In the genomic region with DNA sequence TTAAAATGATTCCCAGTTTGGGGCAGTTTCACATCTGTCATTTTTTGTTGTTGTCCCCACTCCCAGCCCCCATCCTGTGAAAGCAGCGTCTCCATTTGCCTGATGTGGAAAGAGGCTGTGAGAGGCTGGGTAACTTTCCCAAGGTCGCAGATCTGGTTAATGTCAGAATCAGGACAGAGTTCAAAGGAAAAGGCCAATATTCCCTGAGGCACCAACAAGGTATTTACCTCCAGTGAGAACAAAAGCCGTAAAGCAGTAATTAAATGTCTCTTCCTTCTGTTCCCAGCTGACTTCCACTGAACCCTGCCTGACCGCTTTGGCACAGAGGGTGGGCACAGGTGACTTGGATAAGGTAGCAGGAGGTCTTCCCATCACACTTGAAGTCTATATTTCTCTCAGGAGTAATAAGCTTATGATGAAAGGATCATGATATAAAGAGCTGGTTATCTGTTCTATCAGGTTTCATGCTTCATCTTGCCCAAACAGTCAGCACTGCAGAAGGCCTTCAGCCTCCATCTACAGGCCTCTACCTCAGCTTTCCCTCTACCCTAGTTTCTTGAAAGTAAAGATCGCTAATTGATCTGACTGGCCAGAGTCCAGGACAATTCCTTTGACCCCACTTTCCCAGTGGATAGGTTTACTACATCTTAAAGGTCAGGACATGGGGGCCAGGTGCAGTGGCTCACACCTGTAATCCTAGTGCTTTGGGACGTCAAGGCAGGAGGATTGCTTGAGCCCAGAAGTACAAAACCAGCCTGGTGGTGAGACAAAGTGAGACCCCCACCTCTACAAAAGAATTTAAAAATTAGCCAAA, we compare ENCODE assay signal across 12 cellular contexts. TPM values are rescaled to one million over a fixed set of nuclear protein-coding genes. Genes with fewer than 3 reads are reported as not detected.
DNase-seq lines count a peak whose midpoint lies in the region; ATAC-seq and TF ChIP-seq lines count a peak whose summit lies in the region.
"Had no signal": no experiment of that assay in that cellular context is flagged by ENCODE, and none has a peak within 500 bp of the region (broad histone marks: within the 10 kb centered on the region; RNA-seq: fewer than 3 reads in every experiment).

No MANE protein-coding gene starts in this region.

- no peaks in the 10 kb centered on the region for H3K27me3 ChIP-seq in upper lobe of left lung

- H3K36me3 Mint-ChIP-seq in activated naive CD4-positive, alpha-beta T cell treated with anti-CD3 and anti-CD28 coated beads for 36 hours (ENCODE audit: low read depth), result no peaks in the 10 kb centered on the region
- H3K36me3 Mint-ChIP-seq in chondrocyte (ENCODE audit: low read depth), result no peaks in the 10 kb centered on the region
- H3K36me3 Mint-ChIP-seq in natural killer cell, result no peaks in the 10 kb centered on the region

- intact Hi-C loops in activated naive CD4-positive, alpha-beta T cell treated with anti-CD3 and anti-CD28 coated beads for 36 hours (cut with micrococcal nuclease), result loop anchor here (2.0 to 5.0 kb wide), 2 partner anchors 69 to 680 kb away; no protein-coding TSS in a partner anchor
- intact Hi-C loops in mucosa of descending colon (cut with DNase I, micrococcal nuclease) (no loop called here), natural killer cell (cut with micrococcal nuclease) (no loop called here)

- peaks cover 27% of the 10 kb centered on the region for H3K4me1 ChIP-seq in mucosa of descending colon (ENCODE audit: low read depth)
- H3K4me1 ChIP-seq in upper lobe of left lung, result peaks cover 50 to 53% (median 52%) of the 10 kb centered on the region in 4 donors

- no peak for TF ChIP-seq EP300 in upper lobe of left lung (IDR thresholded peaks at IDR 0.05)

- ATAC-seq in mucosa of descending colon (peak; percentile 68), upper lobe of left lung (ENCODE audit: low FRiP score in 2 of 2) (no peak), natural killer cell (no peak), GM18861 (IDR thresholded peaks at IDR 0.05; ENCODE audit: unreplicated experiment) (no peak)

- peak overlapping the region; percentile 15 for H3K27ac Mint-ChIP-seq in activated naive CD4-positive, alpha-beta T cell treated with anti-CD3 and anti-CD28 coated beads for 36 hours
- peak overlapping the region; percentile 99 for H3K27ac Mint-ChIP-seq in chondrocyte (ENCODE audit: unreplicated experiment)
- no peak overlapping the region for H3K27ac Mint-ChIP-seq in natural killer cell

- CTCF ChIA-PET in activated naive CD4-positive, alpha-beta T cell treated with anti-CD3 and anti-CD28 coated beads for 36 hours (lab: Charles Lee), result interaction anchor here (0.6 to 1.0 kb wide), 2 partner anchors 116 to 144 kb away, joined by 3 read pairs; no protein-coding TSS in a partner anchor

- no peak overlapping the region for H3K4me3 ChIP-seq in mucosa of descending colon
- H3K4me3 ChIP-seq in upper lobe of left lung, result no peak overlapping the region
- H3K4me3 ChIP-seq: GM12878 had no signal

- 80 to 86% methylated on average over 6 of the region's 6 CpGs for WGBS in upper lobe of left lung, 2 donors

- no peak overlapping the region for H3K4me3 Mint-ChIP-seq in activated naive CD4-positive, alpha-beta T cell treated with anti-CD3 and anti-CD28 coated beads for 36 hours
- H3K4me3 Mint-ChIP-seq in chondrocyte (ENCODE audit: unreplicated experiment) (peak overlapping the region; percentile 64), natural killer cell (no peak overlapping the region)
- H3K4me3 Mint-ChIP-seq: central memory CD8-positive, alpha-beta T cell had no signal

- no peaks in the 10 kb centered on the region for H3K36me3 ChIP-seq in mucosa of descending colon (ENCODE audit: low read depth)
- H3K36me3 ChIP-seq in upper lobe of left lung, result no peaks in the 10 kb centered on the region

- peaks cover 6% of the 10 kb centered on the region for H3K27me3 Mint-ChIP-seq in activated naive CD4-positive, alpha-beta T cell treated with anti-CD3 and anti-CD28 coated beads for 36 hours (ENCODE audit: low read depth)
- H3K27me3 Mint-ChIP-seq in chondrocyte (ENCODE audit: low read depth), result no peaks in the 10 kb centered on the region
- peaks cover 4 to 9% of the 10 kb centered on the region in 2 donors for H3K27me3 Mint-ChIP-seq in natural killer cell (ENCODE audit: low read depth in 2 of 2)

- peak overlapping the region; percentile 78 to 89 (median 84) for H3K27ac ChIP-seq in upper lobe of left lung
- H3K27ac ChIP-seq: HL-60 had no signal

- peaks cover 3% of the 10 kb centered on the region for H3K4me1 Mint-ChIP-seq in activated naive CD4-positive, alpha-beta T cell treated with anti-CD3 and anti-CD28 coated beads for 36 hours (ENCODE audit: low read depth)
- H3K4me1 Mint-ChIP-seq in chondrocyte (ENCODE audit: low read depth) (peaks cover 68% of the 10 kb centered on the region), natural killer cell (no peaks in the 10 kb centered on the region)
- H3K4me1 Mint-ChIP-seq: central memory CD8-positive, alpha-beta T cell had no signal

- TF ChIP-seq CTCF in chondrocyte (IDR thresholded peaks at IDR 0.05), result no peak
- TF ChIP-seq CTCF in mucosa of descending colon (IDR thresholded peaks at IDR 0.05), result no peak
- TF ChIP-seq CTCF in upper lobe of left lung (IDR thresholded peaks at IDR 0.05), result no peak
- no peak for TF ChIP-seq CTCF in natural killer cell (IDR thresholded peaks at IDR 0.05)

- H3K9me3 ChIP-seq in mucosa of descending colon, result no peaks in the 10 kb centered on the region
- no peaks in the 10 kb centered on the region for H3K9me3 ChIP-seq in upper lobe of left lung

- no peak for DNase-seq in activated naive CD4-positive, alpha-beta T cell treated with anti-CD3 and anti-CD28 coated beads for 36 hours
- no peak for DNase-seq in activated naive CD4-positive, alpha-beta T cell (lab: John Stamatoyannopoulos, UW)
- DNase-seq in chondrocyte (ENCODE audit: low spot score) (no peak), mucosa of descending colon (peak in 1 of 3 donors; percentile 56), upper lobe of left lung (no peak), SKM-1 (lab: John Stamatoyannopoulos, UW; ENCODE audit: unreplicated experiment) (no peak), natural killer cell (no peak)
- DNase-seq: NCI-H510A treated with DMSO at 0.1 percent for 48 hours had no signal

- no peak for TF ChIP-seq POLR2A in upper lobe of left lung (IDR thresholded peaks at IDR 0.05)

- H3K9me3 Mint-ChIP-seq in activated naive CD4-positive, alpha-beta T cell treated with anti-CD3 and anti-CD28 coated beads for 36 hours, result no peaks in the 10 kb centered on the region
- H3K9me3 Mint-ChIP-seq in chondrocyte (ENCODE audit: low read depth) (peaks cover 4% of the 10 kb centered on the region), natural killer cell (no peaks in the 10 kb centered on the region)
- H3K9me3 Mint-ChIP-seq: central memory CD8-positive, alpha-beta T cell had no signal

RNA-seq across cellular contexts. Expression of gene C11orf91, which starts 9.4 kb away (rescaled TPM):
- total RNA-seq in activated naive CD4-positive, alpha-beta T cell treated with anti-CD3 and anti-CD28 coated beads for 36 hours, result not detected
- total RNA-seq in chondrocyte (0.50 TPM in 1 of 3 replicates, not detected in the others), mucosa of descending colon (under 1 TPM; 0.51 to 0.70 (median 0.58) TPM), upper lobe of left lung (1 to 10 TPM in 1 of 6 donors, under 1 TPM in 1, not detected in 4; 0.77 to 1.3 TPM), natural killer cell (not detected)
- total RNA-seq: GM12878 had no signal

RNA-seq across cellular contexts. Expression of gene CD59, which starts 45.0 kb away (rescaled TPM):
- total RNA-seq in activated naive CD4-positive, alpha-beta T cell treated with anti-CD3 and anti-CD28 coated beads for 36 hours, result 10 to 100 TPM; 59.9 to 61.9 TPM
- 579 to 718 TPM (median 705 TPM) in 3 replicates for total RNA-seq in chondrocyte
- 100 to 1,000 TPM; 317 to 382 (median 381) TPM for total RNA-seq in mucosa of descending colon
- total RNA-seq in upper lobe of left lung, result 100 to 1,000 TPM in 5 of 6 donors, 10 to 100 TPM in 1; 57.6 to 914 (median 315) TPM
- 10 to 100 TPM; 25.0 to 29.4 (median 26.4) TPM for total RNA-seq in natural killer cell

Comparison
In these comparisons a context has a peak if more than half of its experiments do, and no peak if none do; other contexts are left out.
1. H3K27ac Mint-ChIP-seq: peak in activated naive CD4-positive, alpha-beta T cell treated with anti-CD3 and anti-CD28 coated beads for 36 hours (single experiment) and chondrocyte (single experiment); none in natural killer cell (0 of 2).